Comparison of ENCODE assay signal across 40 cellular contexts in the genomic region with DNA sequence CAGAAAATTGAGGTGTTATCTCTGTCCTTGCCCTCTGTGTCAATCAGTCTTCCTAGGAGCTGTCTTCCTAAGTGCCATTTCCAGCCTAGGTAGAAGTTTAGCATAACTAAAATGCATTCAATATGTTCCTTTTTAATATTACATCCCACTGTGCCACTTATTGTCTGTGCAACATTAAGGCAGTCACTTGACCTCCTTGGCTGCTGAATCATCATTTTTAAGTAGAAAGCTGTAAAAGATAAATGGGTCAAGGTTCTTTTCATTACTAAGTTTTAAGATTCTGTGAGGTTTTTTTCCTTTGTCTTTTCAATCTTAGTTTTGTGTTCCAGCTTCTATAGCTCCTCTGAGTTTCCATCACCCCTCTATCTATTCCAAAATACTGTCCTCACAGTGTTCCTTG.
"Had no signal": no experiment of that assay in that cellular context is flagged by ENCODE, and none has a peak within 500 bp of the region (broad histone marks: within the 10 kb centered on the region; RNA-seq: fewer than 3 reads in every experiment).

No MANE protein-coding gene starts in this region.

- H3K27ac ChIP-seq: adrenal gland, ascending aorta, body of pancreas, brain microvascular endothelial cell, breast epithelium, cardiac muscle cell had no signal

- H3K4me3 ChIP-seq: adrenal gland, ascending aorta, body of pancreas, breast epithelium, cardiac muscle cell had no signal

- H3K27me3 ChIP-seq: adrenal gland, ascending aorta, body of pancreas, brain microvascular endothelial cell, breast epithelium, cardiac muscle cell had no signal

- H3K4me1 ChIP-seq: adrenal gland, ascending aorta, body of pancreas, breast epithelium had no signal

- H3K4me3 Mint-ChIP-seq: activated naive CD4-positive, alpha-beta T cell treated with anti-CD3 and anti-CD28 coated beads for 36 hours; activated naive CD4-positive, alpha-beta T cell treated with anti-CD3 and anti-CD28 coated beads, Interleukin-2, amount 10 ng/mL, durations not matched to agents 7 days and 5 days; activated naive CD4-positive, alpha-beta T cell treated with anti-CD3 and anti-CD28 coated beads, Interleukin-2, amount 50 U/mL, for 24 hours; activated naive CD8-positive, alpha-beta T cell; activated naive CD8-positive, alpha-beta T cell treated with anti-CD3 and anti-CD28 coated beads for 36 hours; activated naive CD8-positive, alpha-beta T cell treated with anti-CD3 and anti-CD28 coated beads, Interleukin-2, amount 10 ng/mL, durations not matched to agents 7 days and 5 days; activated naive CD8-positive, alpha-beta T cell treated with anti-CD3 and anti-CD28 coated beads, Interleukin-2, amount 50 U/mL, for 24 hours; activated T-cell treated with anti-CD3 and anti-CD28 coated beads, Interleukin-2, amount 50 U/mL, for 24 hours; activated T-cell treated with anti-CD3 and anti-CD28 coated beads, Interleukin-2, amount 50 U/mL, for 4 hours; activated T-cell treated with anti-CD3 and anti-CD28 coated beads, Interleukin-2, amount 50 U/mL, for 72 hours; activated T-helper 1 cell treated with anti-CD3 and anti-CD28 coated beads, Interleukin-12 subunit alpha, Interleukin-12 subunit beta, Interleukin-2, Interleukin-4 antibody, amounts not matched to agents 30 ng/mL and 10 ng/mL and 1 ng/mL, durations not matched to agents 14 hours and 24 hours and 36 hours; activated T-helper 17 cell treated with anti-CD3 and anti-CD28 coated beads, Interleukin-2, amount 50 U/mL, for 72 hours; brain; central memory CD8-positive, alpha-beta T cell had no signal

- H3K27me3 Mint-ChIP-seq: activated naive CD4-positive, alpha-beta T cell treated with anti-CD3 and anti-CD28 coated beads, Interleukin-2, amount 10 ng/mL, durations not matched to agents 7 days and 5 days; activated naive CD4-positive, alpha-beta T cell treated with anti-CD3 and anti-CD28 coated beads, Interleukin-2, amount 50 U/mL, for 24 hours; activated naive CD8-positive, alpha-beta T cell treated with anti-CD3 and anti-CD28 coated beads for 36 hours; activated naive CD8-positive, alpha-beta T cell treated with anti-CD3 and anti-CD28 coated beads, Interleukin-2, amount 10 ng/mL, durations not matched to agents 7 days and 5 days; activated naive CD8-positive, alpha-beta T cell treated with anti-CD3 and anti-CD28 coated beads, Interleukin-2, amount 50 U/mL, for 24 hours; activated T-cell treated with anti-CD3 and anti-CD28 coated beads, Interleukin-2, amount 50 U/mL, for 24 hours; activated T-helper 17 cell treated with anti-CD3 and anti-CD28 coated beads, Interleukin-2, amount 50 U/mL, for 72 hours; brain; central memory CD8-positive, alpha-beta T cell had no signal

- H3K4me1 Mint-ChIP-seq: activated naive CD4-positive, alpha-beta T cell treated with anti-CD3 and anti-CD28 coated beads, Interleukin-2, amount 10 ng/mL, durations not matched to agents 7 days and 5 days; activated naive CD4-positive, alpha-beta T cell treated with anti-CD3 and anti-CD28 coated beads, Interleukin-2, amount 50 U/mL, for 24 hours; activated naive CD8-positive, alpha-beta T cell treated with anti-CD3 and anti-CD28 coated beads for 36 hours; activated naive CD8-positive, alpha-beta T cell treated with anti-CD3 and anti-CD28 coated beads, Interleukin-2, amount 10 ng/mL, durations not matched to agents 7 days and 5 days; activated naive CD8-positive, alpha-beta T cell treated with anti-CD3 and anti-CD28 coated beads, Interleukin-2, amount 50 U/mL, for 24 hours; activated T-helper 17 cell treated with anti-CD3 and anti-CD28 coated beads, Interleukin-2, amount 50 U/mL, for 72 hours; central memory CD8-positive, alpha-beta T cell had no signal

- H3K9me3 ChIP-seq: adrenal gland, ascending aorta, body of pancreas, breast epithelium had no signal

- H3K9me3 Mint-ChIP-seq: activated naive CD4-positive, alpha-beta T cell treated with anti-CD3 and anti-CD28 coated beads, Interleukin-2, amount 10 ng/mL, durations not matched to agents 7 days and 5 days; activated naive CD4-positive, alpha-beta T cell treated with anti-CD3 and anti-CD28 coated beads, Interleukin-2, amount 50 U/mL, for 24 hours; activated naive CD4-positive, alpha-beta T cell treated with anti-CD3 and anti-CD28 coated beads, Interleukin-2, amount 50 U/mL, for 72 hours; activated naive CD8-positive, alpha-beta T cell treated with anti-CD3 and anti-CD28 coated beads, Interleukin-2, amount 10 ng/mL, durations not matched to agents 7 days and 5 days; activated naive CD8-positive, alpha-beta T cell treated with anti-CD3 and anti-CD28 coated beads, Interleukin-2, amount 50 U/mL, for 24 hours; activated T-cell treated with anti-CD3 and anti-CD28 coated beads, Interleukin-2, amount 50 U/mL, for 24 hours; activated T-cell treated with anti-CD3 and anti-CD28 coated beads, Interleukin-2, amount 50 U/mL, for 4 hours; activated T-helper 1 cell treated with anti-CD3 and anti-CD28 coated beads, Interleukin-12 subunit alpha, Interleukin-12 subunit beta, Interleukin-2, Interleukin-4 antibody, amounts not matched to agents 30 ng/mL and 10 ng/mL and 1 ng/mL, durations not matched to agents 14 hours and 24 hours and 36 hours; activated T-helper 17 cell treated with anti-CD3 and anti-CD28 coated beads, Interleukin-2, amount 50 U/mL, for 72 hours; activated T-helper 2 cell treated with anti-CD3 and anti-CD28 coated beads, Interferon-gamma antibody, Interleukin-2, Interleukin-4, amounts not matched to agents 10 μg/mL and 5 μg/mL and 100 μg/mL, durations not matched to agents 14 hours and 24 hours and 36 hours; central memory CD8-positive, alpha-beta T cell had no signal

- DNase-seq: activated effector memory CD4-positive, alpha-beta T cell treated with anti-CD3 and anti-CD28 coated beads, Interleukin-2, amount 50 U/mL, for 16 hours; activated effector memory CD4-positive, alpha-beta T cell treated with Interleukin-2 at 50 U/mL for 16 hours; activated gamma-delta T cell; activated gamma-delta T cell treated with Interleukin-2 at 50 U/mL for 16 hours; activated naive CD4-positive, alpha-beta T cell; activated naive CD4-positive, alpha-beta T cell treated with anti-CD3 and anti-CD28 coated beads for 36 hours; activated naive CD4-positive, alpha-beta T cell treated with anti-CD3 and anti-CD28 coated beads, Interleukin-2, amount 10 ng/mL, durations not matched to agents 7 days and 5 days; activated naive CD4-positive, alpha-beta T cell treated with anti-CD3 and anti-CD28 coated beads, Interleukin-2, amount 50 U/mL, for 16 hours; activated naive CD4-positive, alpha-beta T cell treated with Interleukin-2 at 50 U/mL for 16 hours; activated naive CD8-positive, alpha-beta T cell treated with anti-CD3 and anti-CD28 coated beads for 36 hours; activated naive CD8-positive, alpha-beta T cell treated with anti-CD3 and anti-CD28 coated beads, Interleukin-2, amount 10 ng/mL, durations not matched to agents 7 days and 5 days; activated naive CD8-positive, alpha-beta T cell treated with anti-CD3 and anti-CD28 coated beads, Interleukin-2, amount 50 U/mL, for 24 hours; activated T-cell treated with anti-CD3 and anti-CD28 coated beads, Interleukin-2, amount 50 U/mL, for 1 hour; activated T-cell treated with anti-CD3 and anti-CD28 coated beads, Interleukin-2, amount 50 U/mL, for 24 hours; activated T-cell treated with anti-CD3 and anti-CD28 coated beads, Interleukin-2, amount 50 U/mL, for 4 hours; activated T-cell treated with anti-CD3 and anti-CD28 coated beads, Interleukin-2, amount 50 U/mL, for 48 hours; activated T-cell treated with anti-CD3 and anti-CD28 coated beads, Interleukin-2, amount 50 U/mL, for 72 hours; adrenal gland; amniotic stem cell; amygdala; anterior cingulate cortex; aorta; body of pancreas; brain microvascular endothelial cell; caudate nucleus; central memory CD4-positive, alpha-beta T cell; cerebellar nuclear complex had no signal

- FAIRE-seq: astrocyte, bronchial epithelial cell had no signal

- H3K27ac Mint-ChIP-seq: activated naive CD4-positive, alpha-beta T cell treated with anti-CD3 and anti-CD28 coated beads for 36 hours; activated naive CD4-positive, alpha-beta T cell treated with anti-CD3 and anti-CD28 coated beads, Interleukin-2, amount 10 ng/mL, durations not matched to agents 7 days and 5 days; activated naive CD4-positive, alpha-beta T cell treated with anti-CD3 and anti-CD28 coated beads, Interleukin-2, amount 50 U/mL, for 24 hours; activated naive CD4-positive, alpha-beta T cell treated with anti-CD3 and anti-CD28 coated beads, Interleukin-2, amount 50 U/mL, for 72 hours; activated naive CD8-positive, alpha-beta T cell; activated naive CD8-positive, alpha-beta T cell treated with anti-CD3 and anti-CD28 coated beads for 36 hours; activated naive CD8-positive, alpha-beta T cell treated with anti-CD3 and anti-CD28 coated beads, Interleukin-2, amount 10 ng/mL, durations not matched to agents 7 days and 5 days; activated naive CD8-positive, alpha-beta T cell treated with anti-CD3 and anti-CD28 coated beads, Interleukin-2, amount 50 U/mL, for 24 hours; activated T-cell treated with anti-CD3 and anti-CD28 coated beads, Interleukin-2, amount 50 U/mL, for 24 hours; activated T-cell treated with anti-CD3 and anti-CD28 coated beads, Interleukin-2, amount 50 U/mL, for 72 hours; activated T-helper 1 cell treated with anti-CD3 and anti-CD28 coated beads, Interleukin-12 subunit alpha, Interleukin-12 subunit beta, Interleukin-2, Interleukin-4 antibody, amounts not matched to agents 30 ng/mL and 10 ng/mL and 1 ng/mL, durations not matched to agents 14 hours and 24 hours and 36 hours; activated T-helper 17 cell treated with anti-CD3 and anti-CD28 coated beads, Interleukin-2, amount 50 U/mL, for 72 hours; activated T-helper 2 cell treated with anti-CD3 and anti-CD28 coated beads, Interferon-gamma antibody, Interleukin-2, Interleukin-4, amounts not matched to agents 10 μg/mL and 5 μg/mL and 100 μg/mL, durations not matched to agents 14 hours and 24 hours and 36 hours; brain had no signal

- ATAC-seq: activated naive CD4-positive, alpha-beta T cell treated with anti-CD3 and anti-CD28 coated beads, Interleukin-2, amount 50 U/mL, for 72 hours; activated naive CD8-positive, alpha-beta T cell treated with anti-CD3 and anti-CD28 coated beads, Interleukin-2, amount 50 U/mL, for 24 hours; activated T-cell treated with anti-CD3 and anti-CD28 coated beads, Interleukin-2, amount 50 U/mL, for 4 hours; activated T-cell treated with anti-CD3 and anti-CD28 coated beads, Interleukin-2, amount 50 U/mL, for 72 hours; activated T-helper 17 cell treated with anti-CD3 and anti-CD28 coated beads, Interleukin-2, amount 50 U/mL, for 72 hours; body of pancreas had no signal

- H3K36me3 Mint-ChIP-seq: activated naive CD4-positive, alpha-beta T cell treated with anti-CD3 and anti-CD28 coated beads, Interleukin-2, amount 10 ng/mL, durations not matched to agents 7 days and 5 days; activated naive CD4-positive, alpha-beta T cell treated with anti-CD3 and anti-CD28 coated beads, Interleukin-2, amount 50 U/mL, for 24 hours; activated naive CD4-positive, alpha-beta T cell treated with anti-CD3 and anti-CD28 coated beads, Interleukin-2, amount 50 U/mL, for 72 hours; activated naive CD8-positive, alpha-beta T cell; activated naive CD8-positive, alpha-beta T cell treated with anti-CD3 and anti-CD28 coated beads for 36 hours; activated naive CD8-positive, alpha-beta T cell treated with anti-CD3 and anti-CD28 coated beads, Interleukin-2, amount 10 ng/mL, durations not matched to agents 7 days and 5 days; brain had no signal

- H3K36me3 ChIP-seq: adrenal gland, ascending aorta, brain microvascular endothelial cell, breast epithelium, cardiac muscle cell had no signal
